In the genomic region with DNA sequence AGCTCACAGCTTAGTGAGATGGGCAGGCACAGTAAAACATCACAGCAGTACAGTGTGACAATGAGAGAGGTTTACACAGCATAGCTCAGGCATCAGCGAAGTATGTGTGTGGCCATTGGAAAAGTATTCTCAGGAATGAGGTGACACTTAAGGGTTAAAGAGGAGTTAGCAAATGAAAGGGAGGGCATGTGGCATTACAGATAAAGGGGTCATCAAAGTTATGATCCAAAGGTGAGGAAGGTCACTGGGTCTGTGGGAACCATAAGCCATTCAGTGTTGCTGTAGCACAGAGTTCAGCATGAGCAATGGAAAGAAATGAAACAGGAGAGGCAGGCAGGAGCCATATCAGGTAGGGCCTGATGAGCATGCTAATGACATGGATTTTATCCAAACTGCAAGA, we compare ENCODE assay signal across 6 cellular contexts. TPM values are rescaled to one million over a fixed set of nuclear protein-coding genes. Genes with fewer than 3 reads are reported as not detected.
"Had no signal": no experiment of that assay in that cellular context is flagged by ENCODE, and none has a peak within 500 bp of the region (broad histone marks: within the 10 kb centered on the region; RNA-seq: fewer than 3 reads in every experiment).

No MANE protein-coding gene starts in this region.

- H3K27ac Mint-ChIP-seq: GM23338, H9, IgD-negative memory B cell had no signal

- H3K4me3 Mint-ChIP-seq: GM23338, H9, IgD-negative memory B cell had no signal

- H3K4me1 Mint-ChIP-seq: GM23338, IgD-negative memory B cell had no signal

- H3K4me3 ChIP-seq: GM23338 had no signal

- ATAC-seq: GM23338 had no signal

- H3K27me3 Mint-ChIP-seq: IgD-negative memory B cell had no signal

- H3K9me3 Mint-ChIP-seq: GM23338, H9, IgD-negative memory B cell had no signal

- H3K36me3 Mint-ChIP-seq: IgD-negative memory B cell had no signal

- DNase-seq: H9, HCEC 1CT had no signal

RNA-seq across cellular contexts. Expression of a gene that starts 4.5 kb away (rescaled TPM):
- total RNA-seq: GM23338, H1, H9, HT-29 had no signal
- polyA plus RNA-seq: GM23338, H1, IgD-negative memory B cell had no signal
